19 cellular contexts compared by ENCODE assay signal in genomic region chr14:101009531-101009930, GRCh38.
"Had no signal": no experiment of that assay in that cellular context is flagged by ENCODE, and none has a peak within 500 bp of the region (broad histone marks: within the 10 kb centered on the region; RNA-seq: fewer than 3 reads in every experiment).

No MANE protein-coding gene starts in this region.

- H3K4me3 ChIP-seq: adrenal gland, breast epithelium, lower lobe of right lung, neural progenitor cell, tibial nerve, uterus had no signal

- ATAC-seq: activated naive CD4-positive, alpha-beta T cell treated with anti-CD3 and anti-CD28 coated beads, Interleukin-2, amount 50 U/mL, for 72 hours; lower lobe of right lung; stimulated activated naive CD8-positive, alpha-beta T cell treated with anti-CD3 and anti-CD28 coated beads, Interleukin-15, Interleukin-2, amounts not matched to agents 100 U/mL and 50 U/mL, for 24 hours had no signal

- H3K9me3 ChIP-seq: adrenal gland, uterus had no signal

- H3K27ac ChIP-seq: breast epithelium, lower lobe of right lung, neural progenitor cell, parathyroid adenoma, tibial nerve, uterus had no signal

- H3K79me2 ChIP-seq: parathyroid adenoma had no signal

- H3K4me2 ChIP-seq: neural progenitor cell had no signal

- H2AFZ ChIP-seq: neural progenitor cell, parathyroid adenoma had no signal

- DNase-seq: activated CD4-positive, alpha-beta T cell treated with anti-CD3 and anti-CD28 coated beads, Interleukin-2, amount 50 U/mL, for 1 hour; activated CD8-positive, alpha-beta memory T cell treated with anti-CD3 and anti-CD28 coated beads, Interleukin-2, amount 50 U/mL, for 4 hours; activated gamma-delta T cell; activated T-cell treated with anti-CD3 and anti-CD28 coated beads, Interleukin-2, amount 50 U/mL, for 48 hours; cerebellar nuclear complex; effector memory CD4-positive, alpha-beta T cell; lower lobe of right lung; stimulated activated naive CD8-positive, alpha-beta T cell treated with anti-CD3 and anti-CD28 coated beads, Interleukin-15, Interleukin-2, amounts not matched to agents 100 U/mL and 50 U/mL, for 24 hours; substantia nigra; T1000 had no signal

- H3K9ac ChIP-seq: neural progenitor cell, parathyroid adenoma had no signal

- H3K4me3 Mint-ChIP-seq: dendritic cell treated with granulocyte-macrophage colony-stimulating factor and Interleukin-4, amounts not matched to agents 40 ng/mL and 50 ng/mL, for 4 days; mesothelial cell of epicardium; neural progenitor cell had no signal

- H3K36me3 ChIP-seq: breast epithelium, lower lobe of right lung, neural progenitor cell, uterus had no signal

- H3K36me3 Mint-ChIP-seq: activated naive CD4-positive, alpha-beta T cell treated with anti-CD3 and anti-CD28 coated beads, Interleukin-2, amount 50 U/mL, for 72 hours; mesothelial cell of epicardium; neural progenitor cell had no signal

- H3K27me3 ChIP-seq: adrenal gland, breast epithelium, neural progenitor cell, tibial nerve, uterus had no signal

- H3K27ac Mint-ChIP-seq: activated naive CD4-positive, alpha-beta T cell treated with anti-CD3 and anti-CD28 coated beads, Interleukin-2, amount 50 U/mL, for 72 hours; dendritic cell treated with granulocyte-macrophage colony-stimulating factor and Interleukin-4, amounts not matched to agents 40 ng/mL and 50 ng/mL, for 4 days; mesothelial cell of epicardium; neural progenitor cell had no signal

- H3K4me1 ChIP-seq: neural progenitor cell, parathyroid adenoma, uterus had no signal
